16 cellular contexts compared by ENCODE assay signal in genomic region chr3:181693280-181693679, GRCh38. TPM values are rescaled to one million over a fixed set of nuclear protein-coding genes. Genes with fewer than 3 reads are reported as not detected.
DNase-seq lines count a peak whose midpoint lies in the region; ATAC-seq lines count a peak whose summit lies in the region.
"Had no signal": no experiment of that assay in that cellular context is flagged by ENCODE, and none has a peak within 500 bp of the region (broad histone marks: within the 10 kb centered on the region; RNA-seq: fewer than 3 reads in every experiment).

No MANE protein-coding gene starts in this region.

- no peaks in the 10 kb centered on the region for H3K36me3 ChIP-seq in H7 (replicated peaks; ENCODE audit: control insufficient read depth, insufficient read depth, low read length)
- H3K36me3 ChIP-seq: BE2C had no signal

- no peak overlapping the region for H3K4me3 ChIP-seq in H7 (ENCODE audit: insufficient read depth, low read depth, low read length)
- H3K4me3 ChIP-seq: GM23248, K562 had no signal

- peaks cover 35% of the 10 kb centered on the region for H3K27me3 ChIP-seq in H7 (ENCODE audit: control insufficient read depth, insufficient read depth, low read length)
- H3K27me3 ChIP-seq: BE2C had no signal

- peak overlapping the region; percentile 72 for H3K27ac ChIP-seq in cingulate gyrus (ENCODE audit: low read depth, low read length)
- H3K27ac ChIP-seq: GM23248 had no signal

- no peak for ATAC-seq in GM21367 (IDR thresholded peaks at IDR 0.05; ENCODE audit: unreplicated experiment)
- ATAC-seq: K562 had no signal

- DNase-seq in inferior parietal cortex (ENCODE audit: extremely low spot score) (peak; percentile 56), pons (ENCODE audit: low spot score) (peak; percentile 66), H7 (no peak), NCI-H2029 treated with DMSO at 0.1 percent for 48 hours (lab: John Stamatoyannopoulos, UW) (no peak), iPS-NIHi7 (ENCODE audit: extremely low spot score) (no peak)
- DNase-seq: ACHN; BE2C; C1 segment of cervical spinal cord; Caco-2; CD4-positive, CD25-positive, alpha-beta regulatory T cell; GM23248; HCEC 1CT; IMR-90 had no signal

RNA-seq across cellular contexts. Expression of gene SOX2, which starts 18.4 kb away (rescaled TPM):
- 233 and 264 TPM in 2 replicates for total RNA-seq in H7 (2014; rRNA removed; shearing (Covaris generic))
- total RNA-seq: CD4-positive, CD25-positive, alpha-beta regulatory T cell; GM23248; IMR-90 had no signal

Comparison
In these comparisons a context has a peak if more than half of its experiments do, and no peak if none do; other contexts are left out.
1. DNase-seq: peak in inferior parietal cortex (single experiment) and pons (single experiment); none in H7 (single experiment), NCI-H2029 treated with DMSO at 0.1 percent for 48 hours (single experiment) and iPS-NIHi7 (single experiment).